In genomic region chr1:205676597-205676996, GRCh38 we compare ENCODE assay signal across 20 cellular contexts. TPM values are rescaled to one million over a fixed set of nuclear protein-coding genes. Genes with fewer than 3 reads are reported as not detected.
DNase-seq lines count a peak whose midpoint lies in the region; ATAC-seq and TF ChIP-seq lines count a peak whose summit lies in the region.
"Had no signal": no experiment of that assay in that cellular context is flagged by ENCODE, and none has a peak within 500 bp of the region (broad histone marks: within the 10 kb centered on the region; RNA-seq: fewer than 3 reads in every experiment).

No MANE protein-coding gene starts in this region.

- H3K4me3 ChIP-seq in WERI-Rb-1 (ENCODE audit: low read depth, low read length) (no peak overlapping the region), neuronal stem cell (ENCODE audit: low read length in 2 of 2) (no peak overlapping the region), transverse colon (no peak overlapping the region)
- H3K4me3 ChIP-seq: neural progenitor cell, SK-N-MC, thoracic aorta had no signal

- H3K79me1 ChIP-seq in neuronal stem cell (ENCODE audit: low read depth, low read length), result no peaks in the 10 kb centered on the region

- H3K9ac ChIP-seq in neuronal stem cell (ENCODE audit: low read depth, low read length, poor library complexity), result no peak overlapping the region
- H3K9ac ChIP-seq: neural progenitor cell had no signal

- no peak overlapping the region for H2BK15ac ChIP-seq in neuronal stem cell (ENCODE audit: low read length)

- H3K36me3 ChIP-seq in WERI-Rb-1, result peaks cover 5% of the 10 kb centered on the region; the same call in 1 of the 2 replicates
- H3K36me3 ChIP-seq in neuronal stem cell (replicated peaks in 1 of 2; ENCODE audit: control insufficient read depth in 2 of 2, insufficient read depth in 2 of 2, low read length in 2 of 2), result no peaks in the 10 kb centered on the region
- H3K36me3 ChIP-seq in transverse colon, result no peaks in the 10 kb centered on the region
- H3K36me3 ChIP-seq: neural progenitor cell, thoracic aorta had no signal

- no peak overlapping the region for H2BK12ac ChIP-seq in neuronal stem cell (ENCODE audit: low read length)

- no peak overlapping the region for H4K91ac ChIP-seq in neuronal stem cell (ENCODE audit: low read depth, low read length, poor library complexity)

- no peak overlapping the region for H2BK120ac ChIP-seq in neuronal stem cell (ENCODE audit: low read depth, low read length)

- no peak overlapping the region for H3K4me2 ChIP-seq in neuronal stem cell (ENCODE audit: insufficient read depth, low read length, poor library complexity, severe bottlenecking)
- H3K4me2 ChIP-seq: neural progenitor cell had no signal

- peaks cover 23 to 28% of the 10 kb centered on the region in 2 donors for H3K4me1 ChIP-seq in neuronal stem cell (ENCODE audit: control insufficient read depth in 2 of 2, insufficient read depth in 1 of 2, low read depth in 1 of 2, low read length in 2 of 2)
- H3K4me1 ChIP-seq in transverse colon, result peaks cover 0 to 82% (median 49%) of the 10 kb centered on the region in 4 donors

- H3K27me3 Mint-ChIP-seq in stimulated activated naive CD8-positive, alpha-beta T cell treated with anti-CD3 and anti-CD28 coated beads, Interleukin-15, amount 100 ng/mL, for 72 hours, result peaks cover 56% of the 10 kb centered on the region

- no peak overlapping the region for H3K4me3 Mint-ChIP-seq in stimulated activated naive CD8-positive, alpha-beta T cell treated with anti-CD3 and anti-CD28 coated beads, Interleukin-15, amount 100 ng/mL, for 72 hours
- H3K4me3 Mint-ChIP-seq: neural progenitor cell had no signal

- H4K8ac ChIP-seq in neuronal stem cell (ENCODE audit: low read depth, low read length), result no peak overlapping the region

- WGBS in neuronal stem cell (ENCODE audit: extremely low coverage in 2 of 2, insufficient read length in 2 of 2, insufficient replicate concordance in 1 of 2), 2 donors, result no CpG with 5 or more reads among the region's 3 CpGs
- 56% methylated on average over 3 of the region's 3 CpGs; no CpG with 5 or more reads in 1 of the 2 donors for WGBS in transverse colon (ENCODE audit: low coverage in 1 of 2), 2 donors

- H3K4ac ChIP-seq in neuronal stem cell (ENCODE audit: low read length), result no peak overlapping the region

- in situ Hi-C loops in transverse colon (cut with MboI; ENCODE audit: low pct_ligation_motif_present in 1 of 4, low pct_unique_long_range_greater_than_20kb in 1 of 4, low sequenced_read_pairs in 3 of 4), result no loop called here

- TF ChIP-seq CTCF in WERI-Rb-1 (IDR thresholded peaks at IDR 0.05; ENCODE audit: low read depth, low read length), result no peak
- no peak for TF ChIP-seq CTCF in transverse colon (IDR thresholded peaks at IDR 0.05)

- H3K27me3 ChIP-seq in WERI-Rb-1 (ENCODE audit: insufficient read depth, low read depth, severe bottlenecking) (no peaks in the 10 kb centered on the region), neuronal stem cell (ENCODE audit: control insufficient read depth in 3 of 3, insufficient read depth in 3 of 3, low read depth in 1 of 3, low read length in 3 of 3) (peaks cover 0 to 42% (median 0%) of the 10 kb centered on the region in 3 experiments), transverse colon (no peaks in the 10 kb centered on the region)

- H3K27ac ChIP-seq in WERI-Rb-1, result peak overlapping the region; percentile 11
- H3K27ac ChIP-seq in neuronal stem cell (replicated peaks; ENCODE audit: low read length), result no peak overlapping the region
- peak overlapping the region; percentile 67 to 87 (median 83) for H3K27ac ChIP-seq in transverse colon
- H3K27ac ChIP-seq: HL-60, neural progenitor cell, SK-N-MC had no signal

- peak overlapping the region in 1 of 2 donors; percentile 36 for H3K27ac Mint-ChIP-seq in stimulated activated naive CD8-positive, alpha-beta T cell treated with anti-CD3 and anti-CD28 coated beads, Interleukin-15, amount 100 ng/mL, for 72 hours

- H2BK5ac ChIP-seq in neuronal stem cell (ENCODE audit: low read length), result no peak overlapping the region

- no peaks in the 10 kb centered on the region for H3K9me3 Mint-ChIP-seq in stimulated activated naive CD8-positive, alpha-beta T cell treated with anti-CD3 and anti-CD28 coated beads, Interleukin-15, amount 100 ng/mL, for 72 hours
- H3K9me3 Mint-ChIP-seq: neural progenitor cell had no signal

- H3K4me1 Mint-ChIP-seq in stimulated activated naive CD8-positive, alpha-beta T cell treated with anti-CD3 and anti-CD28 coated beads, Interleukin-15, amount 100 ng/mL, for 72 hours, result peaks cover 27% of the 10 kb centered on the region

- no peak for ATAC-seq in stimulated activated naive CD8-positive, alpha-beta T cell treated with anti-CD3 and anti-CD28 coated beads, Interleukin-15, amount 100 ng/mL, for 72 hours

- intact Hi-C loops in head of caudate nucleus (cut with DNase I), result no loop called here
- intact Hi-C loops in transverse colon (cut with DNase I; ENCODE audit: low total_unique reads), result no loop called here

- peak overlapping the region; percentile 52 for H2AK5ac ChIP-seq in neuronal stem cell (ENCODE audit: low read depth, low read length)

- peak; percentile 60 for DNase-seq in WERI-Rb-1
- DNase-seq in head of caudate nucleus, result peak; percentile 63 to 95 (median 87)
- DNase-seq in neuronal stem cell (ENCODE audit: low spot score), result no peak
- DNase-seq in transverse colon, result no peak
- DNase-seq in stimulated activated naive CD8-positive, alpha-beta T cell treated with anti-CD3 and anti-CD28 coated beads, Interleukin-15, amount 100 ng/mL, for 72 hours, result no peak
- no peak for DNase-seq in RKO (ENCODE audit: low spot score)
- DNase-seq in HuH-7 (ENCODE audit: low spot score), result no peak
- DNase-seq: activated CD4-positive, alpha-beta T cell treated with anti-CD3 and anti-CD28 coated beads for 4 hours; activated naive CD4-positive, alpha-beta T cell; cortex of kidney; DMS 273 treated with DMSO at 0.1 percent for 48 hours; mammary epithelial cell; NCI-H1048; NCI-H2107; stimulated activated CD4-positive, alpha-beta T cell treated with anti-CD3 and anti-CD28 coated beads, Interleukin-2, amount 100 ng/mL, for 48 hours; T1000 had no signal

- no peaks in the 10 kb centered on the region for H3K9me3 ChIP-seq in WERI-Rb-1 (ENCODE audit: severe bottlenecking)
- H3K9me3 ChIP-seq in neuronal stem cell (replicated peaks in 1 of 2; ENCODE audit: control insufficient read depth in 2 of 2, insufficient read depth in 1 of 2, low read depth in 1 of 2, low read length in 2 of 2), result no peaks in the 10 kb centered on the region
- H3K9me3 ChIP-seq in transverse colon, result no peaks in the 10 kb centered on the region
- H3K9me3 ChIP-seq: thoracic aorta had no signal

- H3K18ac ChIP-seq in neuronal stem cell (ENCODE audit: low read length), result no peak overlapping the region

- TF ChIP-seq EP300 in transverse colon (IDR thresholded peaks at IDR 0.05; ENCODE audit: low read depth), result no peak

- no peak overlapping the region for H3K23ac ChIP-seq in neuronal stem cell (ENCODE audit: low read depth, low read length, poor library complexity)

- no peak overlapping the region for H3K14ac ChIP-seq in neuronal stem cell (ENCODE audit: low read length)

- no peak for TF ChIP-seq POLR2A in transverse colon (IDR thresholded peaks at IDR 0.05)

- H2AFZ ChIP-seq in neuronal stem cell (ENCODE audit: low read length), result no peak overlapping the region
- H2AFZ ChIP-seq: neural progenitor cell had no signal

RNA-seq across cellular contexts. Expression of gene SLC45A3, which starts 3.7 kb away (rescaled TPM):
- polyA plus RNA-seq in neuronal stem cell (2013, experiment 1 of 2), result 8.4 TPM
- polyA plus RNA-seq in neuronal stem cell (2013, experiment 2 of 2), result 8.6 TPM
- 10 to 100 TPM; 12.2 to 29.1 (median 17.0) TPM for total RNA-seq in transverse colon

RNA-seq across cellular contexts. Expression of gene ELK4, which starts 44.8 kb away (rescaled TPM):
- polyA plus RNA-seq in neuronal stem cell (2013, experiment 1 of 2), result 15.5 TPM
- polyA plus RNA-seq in neuronal stem cell (2013, experiment 2 of 2), result 15.7 TPM
- 10 to 100 TPM; 16.0 to 24.1 (median 19.7) TPM for total RNA-seq in transverse colon

Comparison
In these comparisons a context has a peak if more than half of its experiments do, and no peak if none do; other contexts are left out.
1. DNase-seq: peak in WERI-Rb-1 (single experiment) and head of caudate nucleus (42 of 42); none in neuronal stem cell (single experiment), transverse colon (single experiment), stimulated activated naive CD8-positive, alpha-beta T cell treated with anti-CD3 and anti-CD28 coated beads, Interleukin-15, amount 100 ng/mL, for 72 hours (0 of 2), RKO (single experiment) and HuH-7 (single experiment).